ENCODE assay signal across 11 cellular contexts in the genomic region with DNA sequence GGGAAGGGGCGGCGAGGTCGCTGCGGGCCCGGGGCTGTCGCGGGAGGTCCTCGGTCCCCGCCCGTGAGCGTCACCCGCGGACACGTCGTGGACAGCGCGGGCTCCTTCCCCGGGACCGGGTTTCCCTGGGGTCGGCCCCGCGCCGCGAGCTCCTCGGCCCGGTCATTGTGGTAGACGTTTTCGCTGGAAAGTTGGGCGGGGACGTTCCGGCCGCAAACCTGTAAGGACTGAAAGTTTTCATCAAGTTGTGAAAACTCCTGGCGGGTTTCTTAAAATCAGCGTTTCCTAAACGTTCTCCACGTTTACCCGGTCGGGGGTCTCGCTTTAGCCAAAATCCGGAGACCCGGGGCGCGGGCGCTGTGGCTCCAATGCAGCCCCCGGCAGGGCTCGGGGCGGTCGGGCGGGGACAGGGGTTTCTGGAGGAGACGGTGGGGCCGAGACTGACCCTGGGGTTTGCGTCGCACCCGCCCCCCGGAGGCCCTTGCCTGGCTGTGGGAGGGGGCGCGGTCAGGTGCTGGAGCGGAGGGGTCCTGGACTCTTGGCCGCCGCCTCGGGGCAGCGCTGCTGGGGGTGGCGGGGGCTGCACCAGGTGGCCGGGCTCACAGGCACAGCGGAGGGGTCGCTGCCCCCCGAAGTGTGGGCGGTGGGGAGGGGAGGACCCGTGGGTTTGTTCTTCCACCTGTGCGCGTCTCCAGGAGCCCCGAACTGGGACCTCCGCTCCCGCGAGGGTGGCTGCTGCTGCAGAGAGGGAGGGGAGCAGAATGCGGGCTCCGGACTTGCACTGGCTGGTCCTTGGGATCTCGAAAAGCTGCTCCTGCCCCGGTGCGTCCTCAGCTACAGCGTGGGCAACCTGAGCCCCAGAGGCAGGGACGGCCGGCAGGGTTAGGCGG. TPM values are rescaled to one million over a fixed set of nuclear protein-coding genes. Genes with fewer than 3 reads are reported as not detected.
DNase-seq lines count a peak whose midpoint lies in the region; ATAC-seq and TF ChIP-seq lines count a peak whose summit lies in the region.
"Had no signal": no experiment of that assay in that cellular context is flagged by ENCODE, and none has a peak within 500 bp of the region (broad histone marks: within the 10 kb centered on the region; RNA-seq: fewer than 3 reads in every experiment).

No MANE protein-coding gene starts in this region.

- peak overlapping the region; percentile 72 for H3K4me3 ChIP-seq in NT2/D1 (ENCODE audit: insufficient read length, low read depth)

- peak overlapping the region; percentile 48 to 73 for H3K4me3 Mint-ChIP-seq in CD14-positive monocyte
- peak overlapping the region; percentile 79 for H3K4me3 Mint-ChIP-seq in endothelial cell (ENCODE audit: unreplicated experiment)
- H3K4me3 Mint-ChIP-seq in nephron progenitor cell, result peak overlapping the region; percentile 76

- CTCF ChIA-PET in HEK293T (lab: Yijun Ruan, JAX), result no interaction called here

- H3K36me3 ChIP-seq in NT2/D1 (ENCODE audit: insufficient read depth, insufficient read length, low read length), result peaks cover 8% of the 10 kb centered on the region

- peaks cover 0 to 2% of the 10 kb centered on the region in 2 donors for H3K36me3 Mint-ChIP-seq in CD14-positive monocyte
- H3K36me3 Mint-ChIP-seq in endothelial cell (ENCODE audit: low read depth, unreplicated experiment), result no peaks in the 10 kb centered on the region
- peaks cover 8% of the 10 kb centered on the region for H3K36me3 Mint-ChIP-seq in nephron progenitor cell (ENCODE audit: low read depth)

- POLR2A ChIA-PET in HEK293T (lab: Yijun Ruan, JAX), result no interaction called here

- H3K27me3 Mint-ChIP-seq in CD14-positive monocyte (ENCODE audit: low read depth in 3 of 3), result peaks cover 46 to 71% (median 59%) of the 10 kb centered on the region in 3 donors
- peaks cover 15% of the 10 kb centered on the region for H3K27me3 Mint-ChIP-seq in endothelial cell (ENCODE audit: unreplicated experiment)
- peaks cover 68% of the 10 kb centered on the region for H3K27me3 Mint-ChIP-seq in nephron progenitor cell (ENCODE audit: low read depth, poor library complexity)

- peaks cover 0 to 11% (median 6%) of the 10 kb centered on the region in 7 donors for H3K9me3 Mint-ChIP-seq in CD14-positive monocyte
- no peaks in the 10 kb centered on the region for H3K9me3 Mint-ChIP-seq in endothelial cell (ENCODE audit: unreplicated experiment)
- no peaks in the 10 kb centered on the region for H3K9me3 Mint-ChIP-seq in nephron progenitor cell

- TF ChIP-seq CTCF in CD14-positive monocyte (IDR thresholded peaks at IDR 0.05), result no peak
- no peak for TF ChIP-seq CTCF in endothelial cell (IDR thresholded peaks at IDR 0.05; ENCODE audit: unreplicated experiment)
- TF ChIP-seq CTCF in nephron progenitor cell (IDR thresholded peaks at IDR 0.05), result no peak

- peaks cover 25% of the 10 kb centered on the region for H3K27me3 ChIP-seq in NT2/D1 (ENCODE audit: insufficient read depth, insufficient read length)

- DNase-seq in CD14-positive monocyte (ENCODE audit: low spot score) (no peak), NT2/D1 (ENCODE audit: low read depth, low spot score) (no peak), endothelial cell (ENCODE audit: low spot score) (no peak), nephron progenitor cell (peak; percentile 46), HEK293T (ENCODE audit: extremely low spot score) (no peak)
- DNase-seq: amniotic stem cell had no signal

- ATAC-seq in GM18520 (IDR thresholded peaks at IDR 0.05; ENCODE audit: unreplicated experiment) (no peak), HG03469 (IDR thresholded peaks at IDR 0.05; ENCODE audit: unreplicated experiment) (no peak), GM21737 (IDR thresholded peaks at IDR 0.05; ENCODE audit: unreplicated experiment) (no peak)
- ATAC-seq: sciatic nerve had no signal

- intact Hi-C loops in CD14-positive monocyte (cut with micrococcal nuclease), result no loop called here

- peaks cover 11% of the 10 kb centered on the region for H3K4me1 ChIP-seq in NT2/D1 (ENCODE audit: insufficient read depth, insufficient read length)

- H3K9ac ChIP-seq in NT2/D1 (ENCODE audit: insufficient read length, low read depth), result peak overlapping the region; percentile 79

- H3K27ac Mint-ChIP-seq in CD14-positive monocyte (no peak overlapping the region), endothelial cell (ENCODE audit: unreplicated experiment) (no peak overlapping the region), nephron progenitor cell (no peak overlapping the region)

- H3K4me1 Mint-ChIP-seq in CD14-positive monocyte (peaks cover 9% of the 10 kb centered on the region), endothelial cell (ENCODE audit: unreplicated experiment) (peaks cover 7% of the 10 kb centered on the region), nephron progenitor cell (peaks cover 30% of the 10 kb centered on the region)

- H3K9me3 ChIP-seq in NT2/D1 (ENCODE audit: insufficient read depth, low read length), result no peaks in the 10 kb centered on the region

TF ChIP-seq in HEK293T, 16 proteins besides CTCF, POLR2A, EP300 and RAD21:
- TF ChIP-seq TARDBP (IDR thresholded peaks at IDR 0.05) (no peak), FOXK2 (IDR thresholded peaks at IDR 0.05) (no peak), LEF1 (IDR thresholded peaks at IDR 0.05; ENCODE audit: borderline replicate concordance) (no peak), L3MBTL2 (conservative IDR thresholded peaks at IDR 0.05) (no peak), ELF4 (IDR thresholded peaks at IDR 0.05) (no peak), ARNT (IDR thresholded peaks at IDR 0.05) (no peak), FOXA1 (IDR thresholded peaks at IDR 0.05) (no peak), SP1 (IDR thresholded peaks at IDR 0.05) (no peak), NFRKB (IDR thresholded peaks at IDR 0.05) (no peak), SUZ12 (IDR thresholded peaks at IDR 0.05) (no peak), CTBP1 (IDR thresholded peaks at IDR 0.05; ENCODE audit: borderline replicate concordance) (no peak), BHLHE40 (IDR thresholded peaks at IDR 0.05; ENCODE audit: borderline replicate concordance) (no peak), FOXM1 (IDR thresholded peaks at IDR 0.05; ENCODE audit: borderline replicate concordance) (no peak), HDGF (IDR thresholded peaks at IDR 0.05; ENCODE audit: borderline replicate concordance) (no peak)
- TF ChIP-seq, protein P1, sequence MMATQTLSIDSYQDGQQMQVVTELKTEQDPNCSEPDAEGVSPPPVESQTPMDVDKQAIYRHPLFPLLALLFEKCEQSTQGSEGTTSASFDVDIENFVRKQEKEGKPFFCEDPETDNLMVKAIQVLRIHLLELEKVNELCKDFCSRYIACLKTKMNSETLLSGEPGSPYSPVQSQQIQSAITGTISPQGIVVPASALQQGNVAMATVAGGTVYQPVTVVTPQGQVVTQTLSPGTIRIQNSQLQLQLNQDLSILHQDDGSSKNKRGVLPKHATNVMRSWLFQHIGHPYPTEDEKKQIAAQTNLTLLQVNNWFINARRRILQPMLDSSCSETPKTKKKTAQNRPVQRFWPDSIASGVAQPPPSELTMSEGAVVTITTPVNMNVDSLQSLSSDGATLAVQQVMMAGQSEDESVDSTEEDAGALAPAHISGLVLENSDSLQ (IDR thresholded peaks at IDR 0.05), result no peak

RNA-seq across cellular contexts. Expression of a gene that starts 0.8 kb away (rescaled TPM):
- polyA plus RNA-seq in CD14-positive monocyte, result 1 to 10 TPM in 1 of 2 donors, under 1 TPM in 1; 0.74 to 1.4 TPM
- total RNA-seq in endothelial cell (ENCODE audit: unreplicated experiment), result 23.1 TPM

RNA-seq across cellular contexts. Expression of a gene that starts 31.9 kb away (rescaled TPM):
- polyA plus RNA-seq in CD14-positive monocyte, result not detected
- 0.64 TPM for total RNA-seq in endothelial cell (ENCODE audit: unreplicated experiment)
- total RNA-seq: NCI-H460, sciatic nerve had no signal

RNA-seq across cellular contexts. Expression of a gene that starts 47.5 kb away (rescaled TPM):
- polyA plus RNA-seq in CD14-positive monocyte, result not detected
- total RNA-seq in endothelial cell (ENCODE audit: unreplicated experiment), result not detected
- total RNA-seq: NCI-H460 had no signal
